In the genomic region with DNA sequence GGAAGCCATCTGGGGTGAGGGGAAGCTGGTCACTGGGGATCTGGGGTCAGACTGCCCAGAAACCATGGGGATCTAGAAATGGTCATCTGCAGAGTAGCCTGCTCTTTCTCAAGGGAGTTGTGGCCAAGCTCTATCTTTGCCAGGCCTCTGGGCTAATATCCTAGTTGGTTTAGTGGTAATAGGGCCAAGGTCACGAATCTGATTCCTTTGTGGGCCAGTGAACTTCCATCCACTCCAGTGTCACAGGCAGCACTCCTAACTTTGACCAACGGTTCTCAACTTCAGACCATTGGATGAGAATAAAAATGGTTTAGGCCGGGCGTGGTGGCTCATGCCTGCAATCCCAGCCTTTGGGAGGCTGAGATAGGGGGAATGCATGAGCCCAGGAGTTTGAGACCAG, we compare ENCODE assay signal across 1 cellular context.
A peak's percentile ranks its signal among the peaks of the same experiment; 100 is the strongest.
TF ChIP-seq lines count a peak whose summit lies in the region.

No MANE protein-coding gene starts in this region.

TF ChIP-seq in liver, 16 proteins besides CTCF, POLR2A, EP300 and RAD21 (continued from another document):
- TF ChIP-seq, protein P1, sequence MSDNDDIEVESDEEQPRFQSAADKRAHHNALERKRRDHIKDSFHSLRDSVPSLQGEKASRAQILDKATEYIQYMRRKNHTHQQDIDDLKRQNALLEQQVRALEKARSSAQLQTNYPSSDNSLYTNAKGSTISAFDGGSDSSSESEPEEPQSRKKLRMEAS (IDR thresholded peaks at IDR 0.05), result no peak
- no peak for TF ChIP-seq JUND (IDR thresholded peaks at IDR 0.05)
- no peak for TF ChIP-seq HNF4G (IDR thresholded peaks at IDR 0.05)
- peak; percentile 76 to 84 for TF ChIP-seq HNF4A (conservative IDR thresholded peaks at IDR 0.05)
- peak; percentile 28 for TF ChIP-seq YY1 (IDR thresholded peaks at IDR 0.05)
- no peak for TF ChIP-seq TAF1 (conservative IDR thresholded peaks at IDR 0.05)
- no peak for TF ChIP-seq NR2F2 (IDR thresholded peaks at IDR 0.05)
- TF ChIP-seq, protein P2, sequence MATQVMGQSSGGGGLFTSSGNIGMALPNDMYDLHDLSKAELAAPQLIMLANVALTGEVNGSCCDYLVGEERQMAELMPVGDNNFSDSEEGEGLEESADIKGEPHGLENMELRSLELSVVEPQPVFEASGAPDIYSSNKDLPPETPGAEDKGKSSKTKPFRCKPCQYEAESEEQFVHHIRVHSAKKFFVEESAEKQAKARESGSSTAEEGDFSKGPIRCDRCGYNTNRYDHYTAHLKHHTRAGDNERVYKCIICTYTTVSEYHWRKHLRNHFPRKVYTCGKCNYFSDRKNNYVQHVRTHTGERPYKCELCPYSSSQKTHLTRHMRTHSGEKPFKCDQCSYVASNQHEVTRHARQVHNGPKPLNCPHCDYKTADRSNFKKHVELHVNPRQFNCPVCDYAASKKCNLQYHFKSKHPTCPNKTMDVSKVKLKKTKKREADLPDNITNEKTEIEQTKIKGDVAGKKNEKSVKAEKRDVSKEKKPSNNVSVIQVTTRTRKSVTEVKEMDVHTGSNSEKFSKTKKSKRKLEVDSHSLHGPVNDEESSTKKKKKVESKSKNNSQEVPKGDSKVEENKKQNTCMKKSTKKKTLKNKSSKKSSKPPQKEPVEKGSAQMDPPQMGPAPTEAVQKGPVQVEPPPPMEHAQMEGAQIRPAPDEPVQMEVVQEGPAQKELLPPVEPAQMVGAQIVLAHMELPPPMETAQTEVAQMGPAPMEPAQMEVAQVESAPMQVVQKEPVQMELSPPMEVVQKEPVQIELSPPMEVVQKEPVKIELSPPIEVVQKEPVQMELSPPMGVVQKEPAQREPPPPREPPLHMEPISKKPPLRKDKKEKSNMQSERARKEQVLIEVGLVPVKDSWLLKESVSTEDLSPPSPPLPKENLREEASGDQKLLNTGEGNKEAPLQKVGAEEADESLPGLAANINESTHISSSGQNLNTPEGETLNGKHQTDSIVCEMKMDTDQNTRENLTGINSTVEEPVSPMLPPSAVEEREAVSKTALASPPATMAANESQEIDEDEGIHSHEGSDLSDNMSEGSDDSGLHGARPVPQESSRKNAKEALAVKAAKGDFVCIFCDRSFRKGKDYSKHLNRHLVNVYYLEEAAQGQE (IDR thresholded peaks at IDR 0.05), result peak; percentile 45
- TF ChIP-seq FOXA2 (IDR thresholded peaks at IDR 0.05), result peak; percentile 25
- TF ChIP-seq, protein P3, sequence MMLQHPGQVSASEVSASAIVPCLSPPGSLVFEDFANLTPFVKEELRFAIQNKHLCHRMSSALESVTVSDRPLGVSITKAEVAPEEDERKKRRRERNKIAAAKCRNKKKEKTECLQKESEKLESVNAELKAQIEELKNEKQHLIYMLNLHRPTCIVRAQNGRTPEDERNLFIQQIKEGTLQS (IDR thresholded peaks at IDR 0.05), result no peak
- TF ChIP-seq EGR1 (IDR thresholded peaks at IDR 0.05; ENCODE audit: low read depth in 2 of 2), result peak in 1 of 2 donors; percentile 30
- peak; percentile 93 for TF ChIP-seq RXRA (IDR thresholded peaks at IDR 0.05)
TF ChIP-seq in liver: peak in this region for 7.
